Comparison of ENCODE assay signal across 9 cellular contexts in the genomic region with DNA sequence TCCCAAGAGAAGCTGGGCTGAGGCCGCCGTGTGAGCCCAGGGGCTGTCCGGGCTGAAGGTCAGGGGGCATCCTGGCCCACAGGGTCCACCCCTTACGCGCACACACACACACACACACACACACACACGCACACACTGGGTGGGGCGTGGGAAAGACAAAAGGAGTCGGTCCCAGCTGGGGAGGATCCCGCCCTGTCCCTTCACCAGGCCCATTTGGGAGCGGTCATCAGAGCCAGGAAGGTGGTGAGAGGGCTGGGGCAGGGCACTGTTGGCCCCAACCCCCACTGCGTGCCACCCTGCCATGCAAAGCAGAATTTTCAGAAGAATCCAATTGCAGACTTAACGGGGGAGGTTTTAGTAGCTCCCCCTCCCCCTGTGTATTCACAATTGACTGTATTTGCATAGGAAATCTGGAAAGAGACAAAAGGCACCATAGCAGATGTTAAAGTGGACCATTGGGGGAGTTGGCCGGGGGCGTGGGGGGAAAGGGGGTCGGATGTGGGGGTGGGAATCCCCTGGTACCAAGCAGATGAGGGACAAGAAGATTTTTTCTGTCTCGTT. TPM values are rescaled to one million over a fixed set of nuclear protein-coding genes. Genes with fewer than 3 reads are reported as not detected.
DNase-seq lines count a peak whose midpoint lies in the region; ATAC-seq and TF ChIP-seq lines count a peak whose summit lies in the region.
"Had no signal": no experiment of that assay in that cellular context is flagged by ENCODE, and none has a peak within 500 bp of the region (broad histone marks: within the 10 kb centered on the region; RNA-seq: fewer than 3 reads in every experiment).

No MANE protein-coding gene starts in this region.

- CTCF ChIA-PET in OCI-LY7 (lab: Charles Lee; ENCODE audit: unreplicated experiment): interaction anchor here (1.2 to 1.3 kb wide), 2 partner anchors 76 to 149 kb away, joined by 3 to 7 read pairs; no protein-coding TSS in a partner anchor

- POLR2A ChIA-PET in OCI-LY7 (lab: Charles Lee): interaction anchor here (0.6 to 2.2 kb wide), 11 partner anchors 9 to 87 kb away, joined by 3 to 7 read pairs (median 4); no protein-coding TSS in a partner anchor

- H3K36me3 ChIP-seq in OCI-LY7 (ENCODE audit: insufficient read depth, low read length) (no peaks in the 10 kb centered on the region), endodermal cell (ENCODE audit: control insufficient read depth, insufficient read depth, low read length) (no peaks in the 10 kb centered on the region), muscle layer of colon (ENCODE audit: insufficient read depth, low read length) (no peaks in the 10 kb centered on the region)

- DNase-seq in OCI-LY7 (ENCODE audit: low spot score) (peak; percentile 92), endodermal cell (no peak), type B pancreatic cell (ENCODE audit: extremely low spot score, unreplicated experiment) (no peak), dedifferentiated amniotic fluid mesenchymal stem cell (ENCODE audit: extremely low spot score) (no peak)
- no peak for DNase-seq in activated naive CD4-positive, alpha-beta T cell treated with anti-CD3 and anti-CD28 coated beads, Interleukin-2, amount 50 U/mL, for 16 hours
- DNase-seq: stimulated activated naive CD4-positive, alpha-beta T cell treated with Interleukin-2 at 50 U/mL for 16 hours had no signal

- H4K20me1 ChIP-seq in OCI-LY7 (ENCODE audit: insufficient read depth, low read length): no peaks in the 10 kb centered on the region

- H3K27ac Mint-ChIP-seq in endodermal cell: no peak overlapping the region
- no peak overlapping the region for H3K27ac Mint-ChIP-seq in type B pancreatic cell

- 53 to 56% methylated on average over 3 to 10 of the region's 16 CpGs for WGBS in endodermal cell (ENCODE audit: insufficient coverage in 1 of 2, insufficient read length in 1 of 2), 2 experiments

- no peak overlapping the region for H3K9ac ChIP-seq in endodermal cell (ENCODE audit: extremely low read depth, low read length, poor library complexity, severe bottlenecking)
- H3K9ac ChIP-seq in muscle layer of colon (ENCODE audit: low read length): peak overlapping the region; percentile 61

- peak overlapping the region; percentile 42 for H3K4me3 Mint-ChIP-seq in endodermal cell
- H3K4me3 Mint-ChIP-seq in type B pancreatic cell: peak overlapping the region; percentile 65

- ATAC-seq in SK-N-SH treated with all-trans-retinoic acid at 6 μM for 48 hours: no peak

- H3K27me3 ChIP-seq in endodermal cell (ENCODE audit: control insufficient read depth, insufficient read depth, low read length, poor library complexity, severe bottlenecking) (peaks cover 26% of the 10 kb centered on the region), muscle layer of colon (ENCODE audit: control insufficient read depth in 1 of 2, insufficient read depth in 2 of 2, low read length in 2 of 2) (no peaks in the 10 kb centered on the region)

- TF ChIP-seq CTCF in OCI-LY7 (conservative IDR thresholded peaks at IDR 0.05; ENCODE audit: low read length): no peak
- no peak for TF ChIP-seq CTCF in endodermal cell (conservative IDR thresholded peaks at IDR 0.05)
- TF ChIP-seq CTCF in type B pancreatic cell (conservative IDR thresholded peaks at IDR 0.05): no peak

- peaks cover 52% of the 10 kb centered on the region for H3K4me1 ChIP-seq in OCI-LY7 (ENCODE audit: insufficient read depth, low read length, poor library complexity, severe bottlenecking)
- peaks cover 8% of the 10 kb centered on the region for H3K4me1 ChIP-seq in endodermal cell (ENCODE audit: control insufficient read depth, insufficient read depth, low read length)
- peaks cover 26% of the 10 kb centered on the region for H3K4me1 ChIP-seq in muscle layer of colon (ENCODE audit: insufficient read depth, low read length)

- no peaks in the 10 kb centered on the region for H3K79me2 ChIP-seq in OCI-LY7 (ENCODE audit: insufficient read depth, low read depth, low read length)

- H3K4me3 ChIP-seq in OCI-LY7 (ENCODE audit: low read depth, low read length, poor library complexity, severe bottlenecking) (peak overlapping the region; percentile 60), endodermal cell (ENCODE audit: low read length) (no peak overlapping the region), muscle layer of colon (ENCODE audit: low read depth in 1 of 2, low read length in 2 of 2) (peak overlapping the region in 1 of 2 donors; percentile 52)

- H3K4me2 ChIP-seq in OCI-LY7 (ENCODE audit: low read length): peak overlapping the region; percentile 64

- no peaks in the 10 kb centered on the region for H3K9me3 ChIP-seq in OCI-LY7 (ENCODE audit: low read length)
- no peaks in the 10 kb centered on the region for H3K9me3 ChIP-seq in endodermal cell (ENCODE audit: control insufficient read depth, low read length)
- no peaks in the 10 kb centered on the region for H3K9me3 ChIP-seq in muscle layer of colon (ENCODE audit: low read length)

- no peaks in the 10 kb centered on the region for H3K9me2 ChIP-seq in OCI-LY7 (ENCODE audit: insufficient read depth, low read length)

- no peaks in the 10 kb centered on the region for H3K36me3 Mint-ChIP-seq in endodermal cell (ENCODE audit: low read depth)
- no peaks in the 10 kb centered on the region for H3K36me3 Mint-ChIP-seq in type B pancreatic cell

- H3K27ac ChIP-seq in OCI-LY7 (ENCODE audit: low read depth, low read length, poor library complexity, severe bottlenecking): peak overlapping the region; percentile 73
- H3K27ac ChIP-seq in endodermal cell (ENCODE audit: low read depth, low read length): peak overlapping the region; percentile 94
- no peak overlapping the region for H3K27ac ChIP-seq in muscle layer of colon (ENCODE audit: low read depth, low read length)

- H3K9me3 Mint-ChIP-seq in endodermal cell (no peaks in the 10 kb centered on the region), type B pancreatic cell (no peaks in the 10 kb centered on the region)

- no TSS peak for BruUV-seq in OCI-LY7 (replicated peaks; lab: Mats Ljungman, UMichigan)

- H3K4me1 Mint-ChIP-seq in endodermal cell (peaks cover 15% of the 10 kb centered on the region), type B pancreatic cell (ENCODE audit: unreplicated experiment) (peaks cover 34% of the 10 kb centered on the region)

- peaks cover 44% of the 10 kb centered on the region for H3K27me3 Mint-ChIP-seq in endodermal cell (ENCODE audit: insufficient read depth)
- H3K27me3 Mint-ChIP-seq in type B pancreatic cell: peaks cover 33% of the 10 kb centered on the region

- H2AFZ ChIP-seq in OCI-LY7 (ENCODE audit: low read length): peak overlapping the region; percentile 35; the same call in 1 of the 2 replicates

- intact Hi-C loops in OCI-LY7 (cut with micrococcal nuclease; ENCODE audit: unreplicated experiment): loop anchor here (2.0 to 10.0 kb wide), 2 partner anchors 44 to 240 kb away; partner anchors contain the start of gene TTYH2

TF ChIP-seq in SK-N-SH treated with all-trans-retinoic acid at 6 μM for 48 hours, 23 proteins besides CTCF, POLR2A, EP300 and RAD21 (continues in another document):
- TF ChIP-seq RARB (CRISPR knock-in tag; IDR thresholded peaks at IDR 0.05) (no peak), PPARA (CRISPR knock-in tag; IDR thresholded peaks at IDR 0.05; ENCODE audit: borderline replicate concordance) (no peak), ARNTL (CRISPR knock-in tag; IDR thresholded peaks at IDR 0.05; ENCODE audit: borderline replicate concordance, low read depth) (no peak), ISL1 (CRISPR knock-in tag; IDR thresholded peaks at IDR 0.05) (no peak), ESRRG (CRISPR knock-in tag; IDR thresholded peaks at IDR 0.05) (no peak), ZNF565 (CRISPR knock-in tag; conservative IDR thresholded peaks at IDR 0.05; ENCODE audit: low read depth) (no peak)
- TF ChIP-seq, protein P1, sequence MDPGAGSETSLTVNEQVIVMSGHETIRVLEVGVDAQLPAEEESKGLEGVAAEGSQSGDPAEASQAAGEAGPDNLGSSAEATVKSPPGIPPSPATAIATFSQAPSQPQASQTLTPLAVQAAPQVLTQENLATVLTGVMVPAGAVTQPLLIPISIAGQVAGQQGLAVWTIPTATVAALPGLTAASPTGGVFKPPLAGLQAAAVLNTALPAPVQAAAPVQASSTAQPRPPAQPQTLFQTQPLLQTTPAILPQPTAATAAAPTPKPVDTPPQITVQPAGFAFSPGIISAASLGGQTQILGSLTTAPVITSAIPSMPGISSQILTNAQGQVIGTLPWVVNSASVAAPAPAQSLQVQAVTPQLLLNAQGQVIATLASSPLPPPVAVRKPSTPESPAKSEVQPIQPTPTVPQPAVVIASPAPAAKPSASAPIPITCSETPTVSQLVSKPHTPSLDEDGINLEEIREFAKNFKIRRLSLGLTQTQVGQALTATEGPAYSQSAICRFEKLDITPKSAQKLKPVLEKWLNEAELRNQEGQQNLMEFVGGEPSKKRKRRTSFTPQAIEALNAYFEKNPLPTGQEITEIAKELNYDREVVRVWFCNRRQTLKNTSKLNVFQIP (CRISPR knock-in tag; IDR thresholded peaks at IDR 0.05; ENCODE audit: borderline replicate concordance, low read depth): no peak

RNA-seq across cellular contexts. Expression of gene CD300A, which starts 11.3 kb away (rescaled TPM):
- total RNA-seq in OCI-LY7 (2014; rRNA removed; shearing (Covaris generic)): 6.7 and 7.4 TPM in 2 replicates
- total RNA-seq in OCI-LY7 (2022) (1.8 and 3.5 TPM in 2 replicates), endodermal cell (not detected), type B pancreatic cell (ENCODE audit: low replicate concordance) (0.43 TPM in 1 of 2 replicates, not detected in the other)
- polyA plus RNA-seq in endodermal cell (2013, experiment 1 of 2): not detected
- not detected for polyA plus RNA-seq in endodermal cell (2013, experiment 2 of 2)
- total RNA-seq: Daoy had no signal

RNA-seq across cellular contexts. Expression of gene GPRC5C, which starts 23.2 kb away (rescaled TPM):
- total RNA-seq in OCI-LY7 (2014; rRNA removed; shearing (Covaris generic)): 9.4 and 19.5 TPM in 2 replicates
- total RNA-seq in OCI-LY7 (2022) (1.1 and 2.0 TPM in 2 replicates), endodermal cell (10 to 100 TPM; 57.0 to 73.4 TPM), type B pancreatic cell (ENCODE audit: low replicate concordance) (52.0 and 64.3 TPM in 2 replicates)
- 24.5 TPM for polyA plus RNA-seq in endodermal cell (2013, experiment 1 of 2)
- polyA plus RNA-seq in endodermal cell (2013, experiment 2 of 2): 23.3 TPM
